Comparison of ENCODE assay signal across 14 cellular contexts in the genomic region with DNA sequence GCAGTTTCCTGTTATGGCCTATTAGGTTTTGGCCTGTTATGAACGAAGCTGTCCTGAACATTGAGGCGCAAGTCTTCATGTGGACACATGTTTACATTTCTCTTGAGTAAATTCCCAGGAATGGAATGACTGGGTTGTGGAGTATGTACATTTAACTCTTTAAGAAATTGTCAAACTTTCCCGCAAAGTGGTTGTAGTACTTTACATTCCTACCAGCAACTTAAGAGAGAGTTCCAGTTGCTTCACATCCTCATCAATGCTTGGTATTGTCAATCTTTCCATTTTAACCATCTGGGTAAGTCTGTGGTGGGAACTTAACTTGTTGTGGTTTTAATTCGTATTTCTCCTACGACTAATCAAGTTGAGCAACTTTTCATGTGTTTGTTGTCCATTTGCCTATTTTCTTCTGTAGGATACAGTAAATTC.
DNase-seq lines count a peak whose midpoint lies in the region; ATAC-seq and TF ChIP-seq lines count a peak whose summit lies in the region.
"Had no signal": no experiment of that assay in that cellular context is flagged by ENCODE, and none has a peak within 500 bp of the region (broad histone marks: within the 10 kb centered on the region; RNA-seq: fewer than 3 reads in every experiment).

No MANE protein-coding gene starts in this region.

- intact Hi-C loops in left lung (cut with DNase I): no loop called here
- intact Hi-C loops in sigmoid colon (cut with DNase I): no loop called here

- TF ChIP-seq CTCF in left lung (IDR thresholded peaks at IDR 0.05) (no peak), sigmoid colon (IDR thresholded peaks at IDR 0.05) (no peak)

- H3K9me3 ChIP-seq in left lung: peaks cover 0 to 14% of the 10 kb centered on the region in 2 donors
- H3K9me3 ChIP-seq in sigmoid colon: peaks cover 0 to 5% (median 0%) of the 10 kb centered on the region in 4 donors
- peaks cover 5% of the 10 kb centered on the region for H3K9me3 ChIP-seq in MG63
- H3K9me3 ChIP-seq: vagina had no signal

- no peaks in the 10 kb centered on the region for H3K4me1 ChIP-seq in left lung
- H3K4me1 ChIP-seq in sigmoid colon: no peaks in the 10 kb centered on the region
- H3K4me1 ChIP-seq: vagina had no signal

- 58 to 62% methylated on average over 5 of the region's 5 CpGs for WGBS in sigmoid colon, 2 donors

- no peaks in the 10 kb centered on the region for H3K27me3 ChIP-seq in left lung
- H3K27me3 ChIP-seq in sigmoid colon: peaks cover 0 to 4% (median 0%) of the 10 kb centered on the region in 3 donors
- H3K27me3 ChIP-seq in MG63: peaks cover 10% of the 10 kb centered on the region; the same call in 1 of the 2 replicates
- H3K27me3 ChIP-seq: vagina had no signal

- H3K27ac ChIP-seq in left lung (peak overlapping the region; percentile 30 to 48), sigmoid colon (no peak overlapping the region)
- H3K27ac ChIP-seq: vagina had no signal

- no peak overlapping the region for H3K4me3 ChIP-seq in left lung
- no peak overlapping the region for H3K4me3 ChIP-seq in sigmoid colon
- H3K4me3 ChIP-seq in MG63: no peak overlapping the region
- H3K4me3 ChIP-seq: vagina had no signal

- DNase-seq in AML-193 (lab: John Stamatoyannopoulos, UW) (peak; percentile 4 to 8), M059J (ENCODE audit: low read depth) (peak; percentile 83), brain pericyte (ENCODE audit: low read depth, low spot score) (peak; percentile 57), left lung (no peak), sigmoid colon (no peak), MG63 (no peak), NCI-H1930 (lab: John Stamatoyannopoulos, UW) (no peak)
- DNase-seq: activated effector memory CD4-positive, alpha-beta T cell treated with anti-CD3 and anti-CD28 coated beads, Interleukin-2, amount 50 U/mL, for 16 hours; effector CD4-positive, alpha-beta T cell; naive B cell; SIG-M5 had no signal

- TF ChIP-seq POLR2A in sigmoid colon (IDR thresholded peaks at IDR 0.05): no peak

- H3K36me3 ChIP-seq in left lung: no peaks in the 10 kb centered on the region
- H3K36me3 ChIP-seq in sigmoid colon: no peaks in the 10 kb centered on the region
- H3K36me3 ChIP-seq in MG63: no peaks in the 10 kb centered on the region
- H3K36me3 ChIP-seq: vagina had no signal

- no peak for TF ChIP-seq EP300 in sigmoid colon (IDR thresholded peaks at IDR 0.05)

- ATAC-seq in left lung (peak; percentile 92), GM18870 (IDR thresholded peaks at IDR 0.05; ENCODE audit: unreplicated experiment) (no peak)
- ATAC-seq: activated CD4-positive, CD25-positive, alpha-beta regulatory T cell treated with anti-CD3 and anti-CD28 coated beads, Interleukin-2, amount 50 U/mL, for 24 hours had no signal

Comparison
In these comparisons a context has a peak if more than half of its experiments do, and no peak if none do; other contexts are left out.
1. DNase-seq: peak in AML-193 (2 of 2), M059J (single experiment) and brain pericyte (single experiment); none in left lung (0 of 2), sigmoid colon (single experiment), MG63 (single experiment) and NCI-H1930 (0 of 2).
2. H3K27ac ChIP-seq: peak in left lung (2 of 2); none in sigmoid colon (0 of 4).